ENCODE assay signal across 1 cellular context in genomic region chrX:10159069-10159468, GRCh38.
TF ChIP-seq lines count a peak whose summit lies in the region.

No MANE protein-coding gene starts in this region.

TF ChIP-seq in K562, 482 proteins besides CTCF, POLR2A, EP300 and RAD21 (continued from another document and continues in another):
- TF ChIP-seq ATF7 (IDR thresholded peaks at IDR 0.05): peak; percentile 73
- no peak for TF ChIP-seq HMG20B (CRISPR knock-in tag; IDR thresholded peaks at IDR 0.05)
- TF ChIP-seq PCBP2 (IDR thresholded peaks at IDR 0.05; ENCODE audit: low read depth, low read length, poor library complexity, severe bottlenecking): no peak
- TF ChIP-seq TGIF2 (CRISPR knock-in tag; IDR thresholded peaks at IDR 0.05): no peak
- TF ChIP-seq PHF20 (IDR thresholded peaks at IDR 0.05; ENCODE audit: partially characterized antibody): no peak
- TF ChIP-seq LEF1 (IDR thresholded peaks at IDR 0.05): 0 out of 2 replicates have a peak, but pooled peaks have one; percentile 33
- no peak for TF ChIP-seq HNRNPLL (IDR thresholded peaks at IDR 0.05; ENCODE audit: low read depth, low read length, poor library complexity, severe bottlenecking)
- no peak for TF ChIP-seq ZFP91 (CRISPR knock-in tag; IDR thresholded peaks at IDR 0.05)
- no peak for TF ChIP-seq POLR3A (IDR thresholded peaks at IDR 0.05; ENCODE audit: borderline replicate concordance, extremely low read depth, insufficient read depth, insufficient read length)
- no peak for TF ChIP-seq YY1 (IDR thresholded peaks at IDR 0.05; ENCODE audit: borderline replicate concordance in 1 of 3, control insufficient read depth in 1 of 3, extremely low read depth in 1 of 3, insufficient read depth in 3 of 3, insufficient read length in 1 of 3, insufficient replicate concordance in 2 of 3, low read depth in 1 of 3, low read length in 2 of 3)
- TF ChIP-seq CCAR2 (IDR thresholded peaks at IDR 0.05; ENCODE audit: low read depth, low read length): no peak
- no peak for TF ChIP-seq ZNF609 (CRISPR knock-in tag; IDR thresholded peaks at IDR 0.05; ENCODE audit: borderline replicate concordance)
- no peak for TF ChIP-seq BRF2 (IDR thresholded peaks at IDR 0.05; ENCODE audit: borderline replicate concordance, insufficient read depth, insufficient read length)
- no peak for TF ChIP-seq RERE (CRISPR knock-in tag; IDR thresholded peaks at IDR 0.05; ENCODE audit: borderline replicate concordance)
- no peak for TF ChIP-seq ATF4 (CRISPR knock-in tag; IDR thresholded peaks at IDR 0.05)
- TF ChIP-seq LCOR (CRISPR knock-in tag; IDR thresholded peaks at IDR 0.05): no peak
- no peak for TF ChIP-seq ARID4B (CRISPR knock-in tag; IDR thresholded peaks at IDR 0.05)
- 0 out of 2 replicates have a peak, but pooled peaks have one; percentile 38 for TF ChIP-seq ZEB2 (IDR thresholded peaks at IDR 0.05)
- TF ChIP-seq FOXA1 (IDR thresholded peaks at IDR 0.05; ENCODE audit: borderline replicate concordance): no peak
- no peak for TF ChIP-seq ERF (CRISPR knock-in tag; IDR thresholded peaks at IDR 0.05)
- no peak for TF ChIP-seq SMAD1 (IDR thresholded peaks at IDR 0.05; ENCODE audit: low read depth, low read length, partially characterized antibody)
- no peak for TF ChIP-seq ZNF274 (IDR thresholded peaks at IDR 0.05; ENCODE audit: borderline replicate concordance, low read depth, low read length)
- no peak for TF ChIP-seq IRF9 (tag; IDR thresholded peaks at IDR 0.05)
- TF ChIP-seq KDM5B (IDR thresholded peaks at IDR 0.05; ENCODE audit: insufficient replicate concordance, low read depth, low read length): no peak
- TF ChIP-seq FOXJ2 (tag; IDR thresholded peaks at IDR 0.05): no peak
- TF ChIP-seq BCOR (IDR thresholded peaks at IDR 0.05): peak; percentile 47; the same call in 1 of the 2 replicates
- TF ChIP-seq HEY1 (CRISPR knock-in tag; IDR thresholded peaks at IDR 0.05; ENCODE audit: borderline replicate concordance): no peak
- no peak for TF ChIP-seq ZNF589 (CRISPR knock-in tag; IDR thresholded peaks at IDR 0.05; ENCODE audit: low read depth)
- TF ChIP-seq SIN3A (IDR thresholded peaks at IDR 0.05; ENCODE audit: borderline replicate concordance in 2 of 2, control insufficient read depth in 1 of 2, low read depth in 2 of 2, low read length in 2 of 2): no peak
- TF ChIP-seq MYBL2 (IDR thresholded peaks at IDR 0.05; ENCODE audit: low read depth): no peak
- no peak for TF ChIP-seq MYBL2 (CRISPR knock-in tag; IDR thresholded peaks at IDR 0.05; ENCODE audit: borderline replicate concordance)
- no peak for TF ChIP-seq XRCC3 (IDR thresholded peaks at IDR 0.05)
- peak; percentile 57 for TF ChIP-seq TFE3 (CRISPR knock-in tag; IDR thresholded peaks at IDR 0.05)
- no peak for TF ChIP-seq ZNF707 (CRISPR knock-in tag; conservative IDR thresholded peaks at IDR 0.05)
- TF ChIP-seq GTF2E2 (tag; IDR thresholded peaks at IDR 0.05): no peak
- no peak for TF ChIP-seq MEF2A (IDR thresholded peaks at IDR 0.05; ENCODE audit: control insufficient read depth, low read depth, low read length)
- no peak for TF ChIP-seq ZNF239 (CRISPR knock-in tag; IDR thresholded peaks at IDR 0.05)
- no peak for TF ChIP-seq ZNF174 (CRISPR knock-in tag; IDR thresholded peaks at IDR 0.05)
- TF ChIP-seq DMBX1 (CRISPR knock-in tag; IDR thresholded peaks at IDR 0.05; ENCODE audit: borderline replicate concordance): peak; percentile 31; the same call in 1 of the 2 replicates
